20 cellular contexts compared by ENCODE assay signal in the genomic region with DNA sequence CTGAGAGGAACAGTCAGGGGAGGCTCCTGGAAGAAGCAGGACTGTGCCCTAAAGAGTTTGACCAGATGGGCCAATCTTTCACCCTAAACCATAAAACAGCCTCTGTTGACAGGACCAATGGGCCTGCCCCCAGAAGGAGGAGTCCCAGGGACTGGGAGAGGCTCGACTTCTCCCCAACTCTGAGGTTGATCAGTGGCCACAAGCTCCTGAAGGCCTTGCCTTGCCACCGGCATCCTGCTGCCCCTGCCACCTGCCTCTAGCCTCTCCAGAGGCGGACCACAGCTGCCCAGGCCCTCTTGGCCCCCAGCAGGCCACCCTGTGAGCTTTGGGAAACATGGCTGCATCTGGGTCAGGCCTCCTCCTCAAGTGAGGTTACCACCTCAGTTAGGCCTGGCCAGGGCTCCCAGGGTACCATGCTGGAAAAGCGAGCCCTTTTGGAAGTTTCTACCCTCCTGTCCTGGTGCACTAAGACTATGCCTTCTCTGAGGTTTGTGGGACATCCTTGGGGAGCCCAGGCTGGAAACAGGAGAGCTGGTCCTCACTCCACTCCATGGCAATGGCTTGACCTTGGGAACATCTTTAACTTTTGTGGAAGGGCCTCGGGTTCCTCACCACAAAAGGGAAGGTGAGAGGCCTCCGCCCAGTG. TPM values are rescaled to one million over a fixed set of nuclear protein-coding genes. Genes with fewer than 3 reads are reported as not detected.
DNase-seq lines count a peak whose midpoint lies in the region; ATAC-seq and TF ChIP-seq lines count a peak whose summit lies in the region.
"Had no signal": no experiment of that assay in that cellular context is flagged by ENCODE, and none has a peak within 500 bp of the region (broad histone marks: within the 10 kb centered on the region; RNA-seq: fewer than 3 reads in every experiment).

No MANE protein-coding gene starts in this region.

- H3K27me3 ChIP-seq in lung (ENCODE audit: control insufficient read depth, insufficient read depth): no peaks in the 10 kb centered on the region
- no peaks in the 10 kb centered on the region for H3K27me3 ChIP-seq in testis

- H3K9me3 ChIP-seq in lung (ENCODE audit: control insufficient read depth in 2 of 2, insufficient read depth in 1 of 2, low read length in 1 of 2) (no peaks in the 10 kb centered on the region), testis (no peaks in the 10 kb centered on the region)

- no peaks in the 10 kb centered on the region for H3K36me3 Mint-ChIP-seq in activated CD4-positive, alpha-beta memory T cell treated with anti-CD3 and anti-CD28 coated beads for 36 hours
- no peaks in the 10 kb centered on the region for H3K36me3 Mint-ChIP-seq in activated CD4-positive, alpha-beta memory T cell treated with anti-CD3 and anti-CD28 coated beads, Interleukin-2, amount 10 ng/mL, durations not matched to agents 7 days and 5 days (ENCODE audit: low read depth)
- H3K36me3 Mint-ChIP-seq: brain had no signal

- TF ChIP-seq CTCF in lung (IDR thresholded peaks at IDR 0.05; ENCODE audit: control extremely low read depth, extremely low read depth): no peak
- TF ChIP-seq CTCF in testis (IDR thresholded peaks at IDR 0.05): no peak
- TF ChIP-seq CTCF in GM13976 (IDR thresholded peaks at IDR 0.05; ENCODE audit: borderline replicate concordance, control extremely low read depth, extremely low read depth, insufficient read depth, missing control alignments): no peak

- H3K9me3 Mint-ChIP-seq in activated CD4-positive, alpha-beta memory T cell treated with anti-CD3 and anti-CD28 coated beads for 36 hours: no peaks in the 10 kb centered on the region
- no peaks in the 10 kb centered on the region for H3K9me3 Mint-ChIP-seq in activated CD4-positive, alpha-beta memory T cell treated with anti-CD3 and anti-CD28 coated beads, Interleukin-2, amount 10 ng/mL, durations not matched to agents 7 days and 5 days
- H3K9me3 Mint-ChIP-seq: activated T-helper 2 cell treated with anti-CD3 and anti-CD28 coated beads, Interferon-gamma antibody, Interleukin-2, Interleukin-4, amounts not matched to agents 10 μg/mL and 5 μg/mL and 100 μg/mL, durations not matched to agents 14 hours and 24 hours and 36 hours had no signal

- H3K4me1 ChIP-seq in lung (ENCODE audit: control insufficient read depth in 2 of 2, insufficient read depth in 2 of 2, low read length in 2 of 2): peaks cover 0 to 34% of the 10 kb centered on the region in 2 donors
- peaks cover 10% of the 10 kb centered on the region for H3K4me1 ChIP-seq in testis

- peaks cover 47% of the 10 kb centered on the region for H3K4me1 Mint-ChIP-seq in activated CD4-positive, alpha-beta memory T cell treated with anti-CD3 and anti-CD28 coated beads for 36 hours (ENCODE audit: low read depth)
- peaks cover 46% of the 10 kb centered on the region for H3K4me1 Mint-ChIP-seq in activated CD4-positive, alpha-beta memory T cell treated with anti-CD3 and anti-CD28 coated beads, Interleukin-2, amount 10 ng/mL, durations not matched to agents 7 days and 5 days

- ATAC-seq in lung (ENCODE audit: insufficient read depth, low FRiP score): no peak
- no peak for ATAC-seq in GM19328 (IDR thresholded peaks at IDR 0.05; ENCODE audit: unreplicated experiment)
- no peak for ATAC-seq in HG03378 (IDR thresholded peaks at IDR 0.05; ENCODE audit: unreplicated experiment)
- ATAC-seq: GM23338 had no signal

- WGBS in lung, 2 donors: 81 to 83% methylated on average over 6 of the region's 6 CpGs
- WGBS in testis, 2 donors: 81 to 93% methylated on average over 4 to 6 of the region's 6 CpGs

- intact Hi-C loops in activated CD4-positive, alpha-beta memory T cell treated with anti-CD3 and anti-CD28 coated beads for 36 hours (cut with micrococcal nuclease): no loop called here
- intact Hi-C loops in testis (cut with DNase I; ENCODE audit: low total_unique reads): no loop called here

- H3K4me3 ChIP-seq in lung (peak overlapping the region; percentile 13), testis (no peak overlapping the region)
- H3K4me3 ChIP-seq: GM23338 had no signal

- H3K27ac ChIP-seq in lung (ENCODE audit: low read depth in 1 of 2, low read length in 1 of 2) (peak overlapping the region in 1 of 2 donors; percentile 75), testis (no peak overlapping the region)

- no peak overlapping the region for H3K4me3 Mint-ChIP-seq in activated CD4-positive, alpha-beta memory T cell treated with anti-CD3 and anti-CD28 coated beads for 36 hours
- H3K4me3 Mint-ChIP-seq in activated CD4-positive, alpha-beta memory T cell treated with anti-CD3 and anti-CD28 coated beads, Interleukin-2, amount 10 ng/mL, durations not matched to agents 7 days and 5 days: no peak overlapping the region
- H3K4me3 Mint-ChIP-seq: brain, GM23338 had no signal

- POLR2A ChIA-PET in activated CD4-positive, alpha-beta memory T cell treated with anti-CD3 and anti-CD28 coated beads for 36 hours (lab: Charles Lee): no interaction called here
- POLR2A ChIA-PET in activated CD4-positive, alpha-beta memory T cell treated with anti-CD3 and anti-CD28 coated beads, Interleukin-2, amount 10 ng/mL, durations not matched to agents 7 days and 5 days (lab: Charles Lee): interaction anchor here (1.4 kb wide), 1 partner anchor 22 kb away, joined by 3 read pairs; no protein-coding TSS in a partner anchor

- in situ Hi-C loops in GM13976 (cut with MboI; ENCODE audit: low sequenced_read_pairs, unreplicated experiment): no loop called here

- H3K27me3 Mint-ChIP-seq in activated CD4-positive, alpha-beta memory T cell treated with anti-CD3 and anti-CD28 coated beads for 36 hours: peaks cover 11% of the 10 kb centered on the region
- peaks cover 16% of the 10 kb centered on the region for H3K27me3 Mint-ChIP-seq in activated CD4-positive, alpha-beta memory T cell treated with anti-CD3 and anti-CD28 coated beads, Interleukin-2, amount 10 ng/mL, durations not matched to agents 7 days and 5 days

- DNase-seq in activated CD4-positive, alpha-beta memory T cell treated with anti-CD3 and anti-CD28 coated beads for 36 hours: peak; percentile 7
- DNase-seq in activated CD4-positive, alpha-beta memory T cell treated with anti-CD3 and anti-CD28 coated beads, Interleukin-2, amount 10 ng/mL, durations not matched to agents 7 days and 5 days: no peak
- peak; percentile 7 for DNase-seq in activated naive CD4-positive, alpha-beta T cell treated with anti-CD3 and anti-CD28 coated beads, Interleukin-2, amount 50 U/mL, for 16 hours
- DNase-seq in lung (ENCODE audit: low spot score): no peak
- peak; percentile 2 for DNase-seq in testis
- DNase-seq in GM13976 (ENCODE audit: low spot score): no peak
- DNase-seq: DND-41; hippocampal formation; kidney glomerular epithelial cell; NCI-H1436; NK-92 treated with Interleukin-12 subunit alpha and Interleukin-12 subunit beta, amount 100 ng/mL, for 24 hours; stimulated activated CD4-positive, alpha-beta T cell treated with anti-CD3 and anti-CD28 coated beads, Interleukin-1b, Interleukin-23, amount 100 ng/mL, for 48 hours; T-helper 9 cell had no signal

- H3K36me3 ChIP-seq in lung (ENCODE audit: control insufficient read depth in 2 of 2, insufficient read depth in 2 of 2, low read length in 2 of 2) (no peaks in the 10 kb centered on the region), testis (ENCODE audit: low read depth, missing control alignments) (no peaks in the 10 kb centered on the region)

- CTCF ChIA-PET in activated CD4-positive, alpha-beta memory T cell treated with anti-CD3 and anti-CD28 coated beads for 36 hours (lab: Charles Lee): interaction anchor here (1.3 to 2.1 kb wide), 2 partner anchors 34 to 44 kb away, joined by 4 to 5 read pairs; no protein-coding TSS in a partner anchor
- CTCF ChIA-PET in activated CD4-positive, alpha-beta memory T cell treated with anti-CD3 and anti-CD28 coated beads, Interleukin-2, amount 10 ng/mL, durations not matched to agents 7 days and 5 days (lab: Charles Lee): interaction anchor here (1.0 kb wide), 1 partner anchor 42 kb away, joined by 3 read pairs; no protein-coding TSS in a partner anchor

- H3K27ac Mint-ChIP-seq in activated CD4-positive, alpha-beta memory T cell treated with anti-CD3 and anti-CD28 coated beads for 36 hours: peak overlapping the region; percentile 38
- no peak overlapping the region for H3K27ac Mint-ChIP-seq in activated CD4-positive, alpha-beta memory T cell treated with anti-CD3 and anti-CD28 coated beads, Interleukin-2, amount 10 ng/mL, durations not matched to agents 7 days and 5 days
- H3K27ac Mint-ChIP-seq: activated T-helper 2 cell treated with anti-CD3 and anti-CD28 coated beads, Interferon-gamma antibody, Interleukin-2, Interleukin-4, amounts not matched to agents 10 μg/mL and 5 μg/mL and 100 μg/mL, durations not matched to agents 14 hours and 24 hours and 36 hours; GM23338 had no signal

- no peak for TF ChIP-seq POLR2A in testis (IDR thresholded peaks at IDR 0.05)

RNA-seq across cellular contexts. Expression of gene VIPR1, which starts 2.9 kb away (rescaled TPM):
- 1 to 10 TPM; 5.9 to 6.5 TPM for total RNA-seq in activated CD4-positive, alpha-beta memory T cell treated with anti-CD3 and anti-CD28 coated beads for 36 hours
- total RNA-seq in activated CD4-positive, alpha-beta memory T cell treated with anti-CD3 and anti-CD28 coated beads, Interleukin-2, amount 10 ng/mL, durations not matched to agents 7 days and 5 days: 1 to 10 TPM; 7.5 to 9.6 TPM
- 10 to 100 TPM; 24.8 to 77.0 TPM for total RNA-seq in lung
- polyA plus RNA-seq in lung: 10 to 100 TPM; 52.9 to 89.8 TPM
- total RNA-seq in testis: 10 to 100 TPM in 1 of 2 donors, 1 to 10 TPM in 1; 4.6 to 10.2 TPM
- 3.4 TPM for polyA plus RNA-seq in testis (ENCODE audit: insufficient read depth, low read depth, low replicate concordance)
- total RNA-seq: A172, LHCN-M2 had no signal

Comparison
In these comparisons a context has a peak if more than half of its experiments do, and no peak if none do; other contexts are left out.
1. DNase-seq: peak in activated CD4-positive, alpha-beta memory T cell treated with anti-CD3 and anti-CD28 coated beads for 36 hours (single experiment), activated naive CD4-positive, alpha-beta T cell treated with anti-CD3 and anti-CD28 coated beads, Interleukin-2, amount 50 U/mL, for 16 hours (single experiment) and testis (single experiment); none in activated CD4-positive, alpha-beta memory T cell treated with anti-CD3 and anti-CD28 coated beads, Interleukin-2, amount 10 ng/mL, durations not matched to agents 7 days and 5 days (single experiment), lung (single experiment) and GM13976 (single experiment).